Comparison of ENCODE assay signal across 8 cellular contexts in genomic region chr20:36153754-36154695, GRCh38. TPM values are rescaled to one million over a fixed set of nuclear protein-coding genes. Genes with fewer than 3 reads are reported as not detected.
DNase-seq lines count a peak whose midpoint lies in the region; ATAC-seq lines count a peak whose summit lies in the region.

No MANE protein-coding gene starts in this region.

- peaks cover 6% of the 10 kb centered on the region for H3K4me1 Mint-ChIP-seq in T-helper 17 cell

- H3K27ac Mint-ChIP-seq in T-helper 17 cell: no peak overlapping the region

- peak overlapping the region; percentile 59 to 68 (median 67) for H3K4me3 ChIP-seq in skeletal muscle tissue (ENCODE audit: low read length in 3 of 3)

- no peaks in the 10 kb centered on the region for H3K36me3 ChIP-seq in skeletal muscle tissue (ENCODE audit: control insufficient read depth in 3 of 3, insufficient read depth in 3 of 3, low read length in 3 of 3)

- peaks cover 62% of the 10 kb centered on the region for H3K27me3 Mint-ChIP-seq in T-helper 17 cell

- H3K4me3 Mint-ChIP-seq in T-helper 17 cell: peak overlapping the region; percentile 79

- H3K9me3 ChIP-seq in T-helper 17 cell (ENCODE audit: control insufficient read depth, low read length, poor library complexity, severe bottlenecking) (no peaks in the 10 kb centered on the region), skeletal muscle tissue (ENCODE audit: control insufficient read depth in 3 of 3, low read length in 3 of 3) (no peaks in the 10 kb centered on the region)

- peaks cover 36 to 44% (median 43%) of the 10 kb centered on the region in 3 donors for H3K4me1 ChIP-seq in skeletal muscle tissue (ENCODE audit: control insufficient read depth in 3 of 3, insufficient read depth in 3 of 3, low read length in 3 of 3)

- peak overlapping the region; percentile 10 to 74 (median 50) for H3K9ac ChIP-seq in skeletal muscle tissue (ENCODE audit: low read depth in 1 of 3, low read length in 3 of 3)

- peaks cover 2% of the 10 kb centered on the region for H3K36me3 Mint-ChIP-seq in T-helper 17 cell (ENCODE audit: low read depth)

- no peaks in the 10 kb centered on the region for H3K27me3 ChIP-seq in skeletal muscle tissue (ENCODE audit: control insufficient read depth in 3 of 3, insufficient read depth in 3 of 3, low read length in 3 of 3)

- peak overlapping the region; percentile 54 for H3K27ac ChIP-seq in skeletal muscle tissue (ENCODE audit: low read depth, low read length)

- DNase-seq in COLO668 (lab: John Stamatoyannopoulos, UW; ENCODE audit: unreplicated experiment): peak; percentile 78
- DNase-seq in LHCN-M2 (ENCODE audit: low read depth): peak; percentile 39
- no peak for DNase-seq in T-helper 17 cell
- peak; percentile 77 for DNase-seq in cerebellum (ENCODE audit: low spot score)
- peak; percentile 54 for DNase-seq in iris pigment epithelial cell (ENCODE audit: low read depth)

- ATAC-seq in T-helper 17 cell (peak; percentile 62), HG02938 (IDR thresholded peaks at IDR 0.05; ENCODE audit: unreplicated experiment) (no peak), HG03108 (IDR thresholded peaks at IDR 0.05; ENCODE audit: unreplicated experiment) (no peak)

RNA-seq across cellular contexts. Expression of gene EPB41L1, which starts 0.5 kb away (rescaled TPM):
- total RNA-seq in LHCN-M2 (2014; rRNA removed) (12.1 and 12.8 TPM in 2 replicates), T-helper 17 cell (under 1 TPM; 0.23 to 0.40 TPM), cerebellum (68.0 TPM), skeletal muscle tissue (10.4 TPM)
- 24.4 TPM for polyA plus RNA-seq in LHCN-M2 (2012)

Comparison
In these comparisons a context has a peak if more than half of its experiments do, and no peak if none do; other contexts are left out.
1. DNase-seq: peak in COLO668 (single experiment), LHCN-M2 (single experiment), cerebellum (single experiment) and iris pigment epithelial cell (single experiment); none in T-helper 17 cell (0 of 3).